7 cellular contexts compared by ENCODE assay signal in genomic region chr2:153403352-153403751, GRCh38.
DNase-seq lines count a peak whose midpoint lies in the region; TF ChIP-seq lines count a peak whose summit lies in the region.
"Not testable (repeated sequence)": the region's sequence is repeated elsewhere in the genome, so short reads cannot be mapped to it uniquely, and the experiment has no call there.

No MANE protein-coding gene starts in this region.

- H3K9ac ChIP-seq in ES-I3 (ENCODE audit: low read depth, low read length) (peak overlapping the region; percentile 63), KMS-11 (peak overlapping the region; percentile 98)

- not testable (repeated sequence) for H3K4me3 ChIP-seq in KMS-11 (IDR thresholded peaks at IDR 0.05; ENCODE audit: insufficient read depth, low read depth, low read length)
- peak overlapping the region; percentile 17; the same call in 1 of the 2 replicates for H3K4me3 ChIP-seq in iPS DF 6.9 (ENCODE audit: low read length)

- not testable (repeated sequence) for TF ChIP-seq CTCF in KMS-11 (conservative IDR thresholded peaks at IDR 0.05; ENCODE audit: low read depth, low read length); brain (conservative IDR thresholded peaks at IDR 0.05); nephron progenitor cell (IDR thresholded peaks at IDR 0.05)

- not testable (repeated sequence) for H3K9me3 Mint-ChIP-seq in brain
- H3K9me3 Mint-ChIP-seq in nephron progenitor cell: peaks cover 18% of the 10 kb centered on the region

- peak overlapping the region; percentile 83 for H2AFZ ChIP-seq in KMS-11 (ENCODE audit: low read depth)

- peak overlapping the region in 4 of 5 experiments; percentile 1 to 74 (median 66) for H3K4me3 Mint-ChIP-seq in brain
- H3K4me3 Mint-ChIP-seq in nephron progenitor cell: peak overlapping the region; percentile 83

- not testable (repeated sequence) for H3K4me2 ChIP-seq in KMS-11

- DNase-seq in NCI-H2081 (lab: John Stamatoyannopoulos, UW): peak; percentile 42 to 60
- peak; percentile 70 for DNase-seq in NCI-H526 treated with DMSO at 0.1 percent for 48 hours (lab: John Stamatoyannopoulos, UW)
- not testable (repeated sequence) for DNase-seq in iPS DF 6.9 (ENCODE audit: low read depth, low spot score)
- DNase-seq in nephron progenitor cell: peak; percentile 55

- H3K27me3 ChIP-seq in KMS-11 (ENCODE audit: insufficient read depth, low read depth); iPS DF 6.9 (ENCODE audit: control insufficient read depth, insufficient read depth, low read length): not testable (repeated sequence)

- peak overlapping the region; percentile 98 for H3K27ac ChIP-seq in KMS-11
- not testable (repeated sequence) for H3K27ac ChIP-seq in iPS DF 6.9 (ENCODE audit: low read length)

- H3K9me3 ChIP-seq in ES-I3 (ENCODE audit: control insufficient read depth, insufficient read depth, low read length); iPS DF 6.9 (ENCODE audit: control insufficient read depth, insufficient read depth, low read length): not testable (repeated sequence)

- not testable (repeated sequence) for H3K36me3 ChIP-seq in ES-I3 (ENCODE audit: insufficient read depth, low read length); KMS-11 (ENCODE audit: insufficient read depth); iPS DF 6.9 (ENCODE audit: control insufficient read depth, insufficient read depth, low read length)

- H4K20me1 ChIP-seq in KMS-11 (ENCODE audit: insufficient read depth): not testable (repeated sequence)

- H3K4me1 Mint-ChIP-seq in brain, nephron progenitor cell: not testable (repeated sequence)

- not testable (repeated sequence) for H3K4me1 ChIP-seq in ES-I3 (ENCODE audit: insufficient read depth, low read length); iPS DF 6.9 (ENCODE audit: control insufficient read depth, insufficient read depth, low read length)
- peaks cover 32% of the 10 kb centered on the region for H3K4me1 ChIP-seq in KMS-11 (ENCODE audit: low read depth, poor library complexity, severe bottlenecking)

- H3K79me2 ChIP-seq in KMS-11 (ENCODE audit: insufficient read depth, low read depth): peaks cover 21% of the 10 kb centered on the region

- H3K27ac Mint-ChIP-seq in brain: peak overlapping the region in 2 of 5 experiments; percentile 4 to 67
- H3K27ac Mint-ChIP-seq in nephron progenitor cell: not testable (repeated sequence)

- H3K36me3 Mint-ChIP-seq in brain; nephron progenitor cell (ENCODE audit: low read depth): not testable (repeated sequence)

- not testable (repeated sequence) for H3K27me3 Mint-ChIP-seq in brain; nephron progenitor cell (ENCODE audit: low read depth, poor library complexity)

- no CpG with 5 or more reads among the region's 14 CpGs for WGBS in iPS DF 6.9 (ENCODE audit: insufficient coverage, insufficient read length)
